10 cellular contexts compared by ENCODE assay signal in genomic region chr14:105477659-105478623, GRCh38. TPM values are rescaled to one million over a fixed set of nuclear protein-coding genes. Genes with fewer than 3 reads are reported as not detected.
A peak's percentile ranks its signal among the peaks of the same experiment; 100 is the strongest.
DNase-seq lines count a peak whose midpoint lies in the region; ATAC-seq, FAIRE-seq and TF ChIP-seq lines count a peak whose summit lies in the region.
"Had no signal": no experiment of that assay in that cellular context is flagged by ENCODE, and none has a peak within 500 bp of the region (broad histone marks: within the 10 kb centered on the region; RNA-seq: fewer than 3 reads in every experiment).

No MANE protein-coding gene starts in this region.

- no peak for ATAC-seq in activated T-helper 17 cell treated with anti-CD3 and anti-CD28 coated beads, Interleukin-2, amount 50 U/mL, for 72 hours (replicated peaks)
- ATAC-seq in lower lobe of right lung (no peak), HG02840 (IDR thresholded peaks at IDR 0.05; ENCODE audit: low FRiP score, unreplicated experiment) (no peak), gastrocnemius medialis (no peak)
- ATAC-seq in activated CD4-positive, CD25-positive, alpha-beta regulatory T cell treated with anti-CD3 and anti-CD28 coated beads, Interleukin-2, amount 50 U/mL, for 24 hours = no peak

- no peak overlapping the region for H3K27ac Mint-ChIP-seq in activated T-helper 17 cell treated with anti-CD3 and anti-CD28 coated beads, Interleukin-2, amount 50 U/mL, for 72 hours

- peaks cover 13% of the 10 kb centered on the region for H3K4me1 Mint-ChIP-seq in activated T-helper 17 cell treated with anti-CD3 and anti-CD28 coated beads, Interleukin-2, amount 50 U/mL, for 72 hours

- H3K36me3 ChIP-seq in BLaER1 (no peaks in the 10 kb centered on the region), KMS-11 (ENCODE audit: insufficient read depth) (no peaks in the 10 kb centered on the region), lower lobe of right lung (peaks cover 14% of the 10 kb centered on the region), gastrocnemius medialis (no peaks in the 10 kb centered on the region)

- H3K4me3 ChIP-seq in BLaER1 = peak overlapping the region; percentile 28; the same call in 1 of the 2 replicates
- no peak overlapping the region for H3K4me3 ChIP-seq in KMS-11 (IDR thresholded peaks at IDR 0.05; ENCODE audit: insufficient read depth, low read depth, low read length)
- peak overlapping the region; percentile 77 for H3K4me3 ChIP-seq in lower lobe of right lung
- H3K4me3 ChIP-seq in gastrocnemius medialis = peak overlapping the region in 1 of 4 donors; percentile 60

- no peak overlapping the region for H3K27ac ChIP-seq in BLaER1
- no peak overlapping the region for H3K27ac ChIP-seq in KMS-11
- H3K27ac ChIP-seq in lower lobe of right lung = peak overlapping the region; percentile 96
- peak overlapping the region in 2 of 4 donors; percentile 76 to 84 for H3K27ac ChIP-seq in gastrocnemius medialis

- no peak for TF ChIP-seq POLR2A in gastrocnemius medialis (IDR thresholded peaks at IDR 0.05)

- peak overlapping the region; percentile 22; the same call in 1 of the 2 replicates for H2AFZ ChIP-seq in KMS-11 (ENCODE audit: low read depth)

- TF ChIP-seq CTCF in KMS-11 (conservative IDR thresholded peaks at IDR 0.05; ENCODE audit: low read depth, low read length) (no peak), lower lobe of right lung (IDR thresholded peaks at IDR 0.05) (no peak), gastrocnemius medialis (IDR thresholded peaks at IDR 0.05 in 4 of 5, conservative IDR thresholded peaks at IDR 0.05 in 1 of 5) (no peak)

- no peak overlapping the region for H3K9ac ChIP-seq in BLaER1
- no peak overlapping the region for H3K9ac ChIP-seq in KMS-11

- H3K27me3 ChIP-seq in BLaER1 (peaks cover 61% of the 10 kb centered on the region), KMS-11 (ENCODE audit: insufficient read depth, low read depth) (peaks cover 54% of the 10 kb centered on the region), lower lobe of right lung (ENCODE audit: low read depth) (peaks cover 7% of the 10 kb centered on the region), gastrocnemius medialis (peaks cover 0 to 7% (median 4%) of the 10 kb centered on the region in 3 donors)

- intact Hi-C loops in lower lobe of right lung (cut with DNase I) (no loop called here), gastrocnemius medialis (cut with DNase I; ENCODE audit: low total_unique reads) (no loop called here)

- DNase-seq in lower lobe of right lung (no peak), RCC 7860 (ENCODE audit: low spot score) (no peak), gastrocnemius medialis (no peak)
- DNase-seq: HCEC 1CT had no signal

- in situ Hi-C loops in gastrocnemius medialis (cut with MboI; ENCODE audit: low sequenced_read_pairs in 4 of 4) = loop anchor here in 1 of 4 donors (25.0 kb wide), 1 partner anchor 116 kb away; no protein-coding TSS in a partner anchor

- H3K9me3 ChIP-seq in BLaER1 (no peaks in the 10 kb centered on the region), lower lobe of right lung (no peaks in the 10 kb centered on the region), gastrocnemius medialis (no peaks in the 10 kb centered on the region)

- no peaks in the 10 kb centered on the region for H3K36me3 Mint-ChIP-seq in activated T-helper 17 cell treated with anti-CD3 and anti-CD28 coated beads, Interleukin-2, amount 50 U/mL, for 72 hours (ENCODE audit: low read depth)

- no peaks in the 10 kb centered on the region for H3K79me2 ChIP-seq in KMS-11 (ENCODE audit: insufficient read depth, low read depth)

- H3K4me1 ChIP-seq in BLaER1 (peaks cover 78% of the 10 kb centered on the region), KMS-11 (ENCODE audit: low read depth, poor library complexity, severe bottlenecking) (peaks cover 48% of the 10 kb centered on the region), lower lobe of right lung (peaks cover 72% of the 10 kb centered on the region), gastrocnemius medialis (peaks cover 31 to 59% of the 10 kb centered on the region in 2 donors)

- H3K27me3 Mint-ChIP-seq in activated T-helper 17 cell treated with anti-CD3 and anti-CD28 coated beads, Interleukin-2, amount 50 U/mL, for 72 hours = no peaks in the 10 kb centered on the region

- H3K4me2 ChIP-seq in BLaER1 (peak overlapping the region; percentile 100), KMS-11 (peak overlapping the region; percentile 39; the same call in 1 of the 2 replicates)

- H3K9me3 Mint-ChIP-seq in activated T-helper 17 cell treated with anti-CD3 and anti-CD28 coated beads, Interleukin-2, amount 50 U/mL, for 72 hours = no peaks in the 10 kb centered on the region

- no peak for FAIRE-seq in RCC 7860 (lab: Jason Lieb, UNC)

- peak overlapping the region; percentile 14 for H3K4me3 Mint-ChIP-seq in activated T-helper 17 cell treated with anti-CD3 and anti-CD28 coated beads, Interleukin-2, amount 50 U/mL, for 72 hours

- peaks cover 66% of the 10 kb centered on the region for H4K20me1 ChIP-seq in BLaER1
- no peaks in the 10 kb centered on the region for H4K20me1 ChIP-seq in KMS-11 (ENCODE audit: insufficient read depth)

RNA-seq across cellular contexts. Expression of gene CRIP2, which starts 3.3 kb away (rescaled TPM):
- total RNA-seq in activated T-helper 17 cell treated with anti-CD3 and anti-CD28 coated beads, Interleukin-2, amount 50 U/mL, for 72 hours = 1 to 10 TPM in 1 of 2 donors, under 1 TPM in 1; 0.97 to 2.2 TPM
- total RNA-seq in lower lobe of right lung (143 TPM), gastrocnemius medialis (10 to 100 TPM; 31.4 to 47.1 (median 38.8) TPM)

RNA-seq across cellular contexts. Expression of gene CRIP1, which starts 8.7 kb away (rescaled TPM):
- total RNA-seq in activated T-helper 17 cell treated with anti-CD3 and anti-CD28 coated beads, Interleukin-2, amount 50 U/mL, for 72 hours = 100 to 1,000 TPM; 271 to 358 TPM
- total RNA-seq in lower lobe of right lung (237 TPM), gastrocnemius medialis (1 to 10 TPM; 2.6 to 7.6 (median 5.3) TPM)
- total RNA-seq: M059J had no signal

RNA-seq across cellular contexts. Expression of gene TEDC1, which starts 13.1 kb away (rescaled TPM):
- total RNA-seq in activated T-helper 17 cell treated with anti-CD3 and anti-CD28 coated beads, Interleukin-2, amount 50 U/mL, for 72 hours = 10 to 100 TPM; 23.3 to 39.1 TPM
- total RNA-seq in lower lobe of right lung (10.6 TPM), gastrocnemius medialis (1 to 10 TPM in 2 of 4 donors, under 1 TPM in 2; 0.97 to 4.2 (median 2.2) TPM)

RNA-seq across cellular contexts. Expression of gene TMEM121, which starts 48.4 kb away (rescaled TPM):
- total RNA-seq in activated T-helper 17 cell treated with anti-CD3 and anti-CD28 coated beads, Interleukin-2, amount 50 U/mL, for 72 hours = 10 to 100 TPM in 1 of 2 donors, 1 to 10 TPM in 1; 2.5 to 12.3 TPM
- 3.0 TPM for total RNA-seq in lower lobe of right lung
- 1 to 10 TPM in 2 of 4 donors, not detected in 2; 1.1 to 1.2 TPM for total RNA-seq in gastrocnemius medialis

RNA-seq across cellular contexts. Expression of gene MTA1, which starts 58.3 kb away (rescaled TPM):
- total RNA-seq in activated T-helper 17 cell treated with anti-CD3 and anti-CD28 coated beads, Interleukin-2, amount 50 U/mL, for 72 hours = 100 to 1,000 TPM in 1 of 2 donors, 10 to 100 TPM in 1; 99.4 to 144 TPM
- total RNA-seq in lower lobe of right lung (69.7 TPM), gastrocnemius medialis (10 to 100 TPM; 18.2 to 30.8 (median 28.2) TPM)

Comparison
In these comparisons a context has a peak if more than half of its experiments do, and no peak if none do; other contexts are left out.
1. RNA of gene CRIP2, which starts 3.3 kb away (total RNA-seq): 143 TPM in lower lobe of right lung (single experiment) and 31.4 to 47.1 TPM in gastrocnemius medialis; 0.97 to 2.2 TPM in activated T-helper 17 cell treated with anti-CD3 and anti-CD28 coated beads, Interleukin-2, amount 50 U/mL, for 72 hours; every median in the first group is over 4 times any median in the second.
2. RNA of gene CRIP1, which starts 8.7 kb away (total RNA-seq): 271 to 358 TPM in activated T-helper 17 cell treated with anti-CD3 and anti-CD28 coated beads, Interleukin-2, amount 50 U/mL, for 72 hours and 237 TPM in lower lobe of right lung (single experiment); 2.6 to 7.6 TPM in gastrocnemius medialis; every median in the first group is over 10 times any median in the second.